In genomic region chr6:10759312-10759839, GRCh38 we compare ENCODE assay signal across 8 cellular contexts. TPM values are rescaled to one million over a fixed set of nuclear protein-coding genes. Genes with fewer than 3 reads are reported as not detected.
A peak's percentile ranks its signal among the peaks of the same experiment; 100 is the strongest.
DNase-seq lines count a peak whose midpoint lies in the region; ATAC-seq, FAIRE-seq and TF ChIP-seq lines count a peak whose summit lies in the region.

No MANE protein-coding gene starts in this region.

- 53 to 57% (median 53%) methylated on average over 3 of the region's 3 CpGs for WGBS in small intestine, 3 donors

- H3K9me3 Mint-ChIP-seq in activated CD8-positive, alpha-beta T cell treated with anti-CD3 and anti-CD28 coated beads, Interleukin-2, amount 10 ng/mL, durations not matched to agents 7 days and 5 days (ENCODE audit: insufficient read depth) = no peaks in the 10 kb centered on the region

- H3K36me3 ChIP-seq in left ventricle myocardium inferior = peaks cover 34% of the 10 kb centered on the region
- peaks cover 2 to 7% of the 10 kb centered on the region in 2 donors for H3K36me3 ChIP-seq in small intestine (ENCODE audit: control insufficient read depth in 2 of 2, insufficient read depth in 2 of 2, low read length in 2 of 2)

- H3K27me3 ChIP-seq in left ventricle myocardium inferior (ENCODE audit: low read depth) = no peaks in the 10 kb centered on the region
- no peaks in the 10 kb centered on the region for H3K27me3 ChIP-seq in small intestine (ENCODE audit: control insufficient read depth in 2 of 2, insufficient read depth in 2 of 2, low read length in 2 of 2)

- no peak overlapping the region for H3K4me3 Mint-ChIP-seq in activated CD8-positive, alpha-beta T cell treated with anti-CD3 and anti-CD28 coated beads, Interleukin-2, amount 10 ng/mL, durations not matched to agents 7 days and 5 days

- FAIRE-seq in D721Med (lab: Jason Lieb, UNC) (no peak), small intestine (lab: Jason Lieb, UNC) (no peak)

- H3K9me3 ChIP-seq in left ventricle myocardium inferior (replicated peaks) = no peaks in the 10 kb centered on the region
- H3K9me3 ChIP-seq in small intestine (ENCODE audit: control insufficient read depth, low read depth) = no peaks in the 10 kb centered on the region

- TF ChIP-seq CTCF in D721Med (IDR thresholded peaks at IDR 0.05; ENCODE audit: insufficient read depth, missing control alignments) (peak; percentile 43), left ventricle myocardium inferior (IDR thresholded peaks at IDR 0.05; ENCODE audit: borderline replicate concordance) (peak; percentile 56)

- CTCF ChIA-PET in activated CD8-positive, alpha-beta T cell treated with anti-CD3 and anti-CD28 coated beads, Interleukin-2, amount 10 ng/mL, durations not matched to agents 7 days and 5 days (lab: Charles Lee) = interaction anchor here (0.6 to 2.1 kb wide), 11 partner anchors 11 to 1316 kb away, joined by 3 to 6 read pairs (median 4); partner anchors contain the start of gene TMEM14B

- peaks cover 63% of the 10 kb centered on the region for H3K36me3 Mint-ChIP-seq in activated CD8-positive, alpha-beta T cell treated with anti-CD3 and anti-CD28 coated beads, Interleukin-2, amount 10 ng/mL, durations not matched to agents 7 days and 5 days (ENCODE audit: low read depth)

- no peaks in the 10 kb centered on the region for H3K27me3 Mint-ChIP-seq in activated CD8-positive, alpha-beta T cell treated with anti-CD3 and anti-CD28 coated beads, Interleukin-2, amount 10 ng/mL, durations not matched to agents 7 days and 5 days (ENCODE audit: low read depth)

- ATAC-seq in GM19328 (IDR thresholded peaks at IDR 0.05; ENCODE audit: unreplicated experiment) (peak; percentile 65), HG02973 (IDR thresholded peaks at IDR 0.05; ENCODE audit: unreplicated experiment) (no peak)
- peak; percentile 58 for ATAC-seq in activated CD8-positive, alpha-beta T cell treated with anti-CD3 and anti-CD28 coated beads, Interleukin-2, amount 10 ng/mL, durations not matched to agents 7 days and 5 days

- no peak overlapping the region for H3K27ac Mint-ChIP-seq in activated CD8-positive, alpha-beta T cell treated with anti-CD3 and anti-CD28 coated beads, Interleukin-2, amount 10 ng/mL, durations not matched to agents 7 days and 5 days

- H3K4me1 ChIP-seq in left ventricle myocardium inferior = peaks cover 11% of the 10 kb centered on the region
- H3K4me1 ChIP-seq in small intestine (ENCODE audit: control insufficient read depth in 2 of 2, insufficient read depth in 1 of 2, low read depth in 1 of 2, low read length in 1 of 2) = no peaks in the 10 kb centered on the region

- DNase-seq in D721Med (ENCODE audit: insufficient read length, low spot score) = no peak
- DNase-seq in LHCN-M2 (ENCODE audit: low read depth) = peak; percentile 89
- no peak for DNase-seq in activated CD8-positive, alpha-beta T cell treated with anti-CD3 and anti-CD28 coated beads, Interleukin-2, amount 10 ng/mL, durations not matched to agents 7 days and 5 days
- DNase-seq in left ventricle myocardium inferior = no peak
- DNase-seq in small intestine = peak; percentile 33
- DNase-seq in NCI-H510A (lab: John Stamatoyannopoulos, UW) = no peak

- intact Hi-C loops in left ventricle myocardium inferior (cut with micrococcal nuclease) = no loop called here

- H3K4me3 ChIP-seq in left ventricle myocardium inferior (no peak overlapping the region), small intestine (ENCODE audit: low read depth in 1 of 2, low read length in 2 of 2) (no peak overlapping the region)

- H3K27ac ChIP-seq in left ventricle myocardium inferior (replicated peaks) (peak overlapping the region; percentile 22), small intestine (ENCODE audit: low read depth in 1 of 2, low read length in 1 of 2) (no peak overlapping the region)

- H3K4me1 Mint-ChIP-seq in activated CD8-positive, alpha-beta T cell treated with anti-CD3 and anti-CD28 coated beads, Interleukin-2, amount 10 ng/mL, durations not matched to agents 7 days and 5 days (ENCODE audit: low read depth) = peaks cover 5% of the 10 kb centered on the region

- POLR2A ChIA-PET in activated CD8-positive, alpha-beta T cell treated with anti-CD3 and anti-CD28 coated beads, Interleukin-2, amount 10 ng/mL, durations not matched to agents 7 days and 5 days (lab: Charles Lee) = no interaction called here

RNA-seq across cellular contexts. Expression of gene TMEM14B, which starts 11.8 kb away (rescaled TPM):
- total RNA-seq in LHCN-M2 (2014; rRNA removed) (79.0 and 91.4 TPM in 2 replicates), left ventricle myocardium inferior (118 TPM)
- 88.4 TPM for polyA plus RNA-seq in LHCN-M2 (2012)
- 10 to 100 TPM; 85.7 to 92.6 TPM for total RNA-seq in activated CD8-positive, alpha-beta T cell treated with anti-CD3 and anti-CD28 coated beads, Interleukin-2, amount 10 ng/mL, durations not matched to agents 7 days and 5 days
- 10 to 100 TPM; 50.8 to 64.1 (median 63.0) TPM for polyA plus RNA-seq in small intestine

RNA-seq across cellular contexts. Expression of gene TMEM14C, which starts 36.5 kb away (rescaled TPM):
- total RNA-seq in LHCN-M2 (2014; rRNA removed) (165 and 197 TPM in 2 replicates), left ventricle myocardium inferior (132 TPM)
- 218 TPM for polyA plus RNA-seq in LHCN-M2 (2012)
- total RNA-seq in activated CD8-positive, alpha-beta T cell treated with anti-CD3 and anti-CD28 coated beads, Interleukin-2, amount 10 ng/mL, durations not matched to agents 7 days and 5 days = 10 to 100 TPM; 35.9 to 39.2 TPM
- polyA plus RNA-seq in small intestine = 100 to 1,000 TPM; 105 to 144 (median 137) TPM

Comparison
In these comparisons a context has a peak if more than half of its experiments do, and no peak if none do; other contexts are left out.
1. DNase-seq: peak in LHCN-M2 (single experiment) and small intestine (single experiment); none in D721Med (single experiment), activated CD8-positive, alpha-beta T cell treated with anti-CD3 and anti-CD28 coated beads, Interleukin-2, amount 10 ng/mL, durations not matched to agents 7 days and 5 days (single experiment), left ventricle myocardium inferior (single experiment) and NCI-H510A (single experiment).